ENCODE assay signal across 20 cellular contexts in genomic region chr3:120393252-120393651, GRCh38. TPM values are rescaled to one million over a fixed set of nuclear protein-coding genes. Genes with fewer than 3 reads are reported as not detected.
DNase-seq lines count a peak whose midpoint lies in the region; ATAC-seq, FAIRE-seq and TF ChIP-seq lines count a peak whose summit lies in the region.
"Had no signal": no experiment of that assay in that cellular context is flagged by ENCODE, and none has a peak within 500 bp of the region (broad histone marks: within the 10 kb centered on the region; RNA-seq: fewer than 3 reads in every experiment).

No MANE protein-coding gene starts in this region.

- peak in 1 of 2 experiments; percentile 18; a peak in 1 of 3 replicates for TF ChIP-seq POLR2A in H1 (IDR thresholded peaks at IDR 0.05; ENCODE audit: control extremely low read depth in 1 of 2, low read depth in 2 of 2, low read length in 2 of 2)

- H3K27ac ChIP-seq in GM23338 (ENCODE audit: low read depth) (no peak overlapping the region), H1 (ENCODE audit: low read depth, low read length) (no peak overlapping the region)
- H3K27ac ChIP-seq: C4-2B, SK-N-MC had no signal

- no peak overlapping the region for H2BK12ac ChIP-seq in H1 (ENCODE audit: low read depth, low read length)

- no peaks in the 10 kb centered on the region for H3K4me1 ChIP-seq in GM23338 (ENCODE audit: insufficient read depth)
- H3K4me1 ChIP-seq in H1 (replicated peaks in 1 of 4; ENCODE audit: control insufficient read depth in 3 of 4, insufficient read depth in 4 of 4, low read length in 3 of 4), result no peaks in the 10 kb centered on the region

- H3K9me3 ChIP-seq in H1 (ENCODE audit: insufficient read depth in 2 of 2, low read depth in 1 of 2, low read length in 1 of 2), result no peaks in the 10 kb centered on the region

- H2AK5ac ChIP-seq in H1 (ENCODE audit: low read depth, low read length), result no peak overlapping the region

- H3K9me3 Mint-ChIP-seq in activated naive CD8-positive, alpha-beta T cell treated with anti-CD3 and anti-CD28 coated beads, Interleukin-2, amount 50 U/mL, for 24 hours, result no peaks in the 10 kb centered on the region
- no peaks in the 10 kb centered on the region for H3K9me3 Mint-ChIP-seq in activated naive CD8-positive, alpha-beta T cell treated with anti-CD3 and anti-CD28 coated beads for 36 hours
- no peaks in the 10 kb centered on the region for H3K9me3 Mint-ChIP-seq in GM23338
- H3K9me3 Mint-ChIP-seq: IgD-negative memory B cell had no signal

- DNase-seq in activated naive CD8-positive, alpha-beta T cell treated with anti-CD3 and anti-CD28 coated beads, Interleukin-2, amount 50 U/mL, for 24 hours, result no peak
- DNase-seq in activated naive CD8-positive, alpha-beta T cell treated with anti-CD3 and anti-CD28 coated beads for 36 hours, result no peak
- no peak for DNase-seq in GM23338 (ENCODE audit: low spot score)
- DNase-seq in H1 (ENCODE audit: low read depth in 1 of 2, low spot score in 2 of 2), result no peak
- DNase-seq in left ventricle myocardium superior, result no peak
- DNase-seq in NCI-H1048 (lab: John Stamatoyannopoulos, UW), result no peak
- DNase-seq in stimulated activated naive CD4-positive, alpha-beta T cell (lab: John Stamatoyannopoulos, UW), result no peak
- DNase-seq: H7, Kasumi-1, NCI-H1105 treated with DMSO at 0.1 percent for 48 hours, NCI-H1694 treated with DMSO at 0.1 percent for 48 hours, NCI-H2171, NCI-H446, NCI-H69 had no signal

- no peak overlapping the region for H3K18ac ChIP-seq in H1 (ENCODE audit: extremely low read depth, low read length)

- H2BK120ac ChIP-seq in H1 (replicated peaks; ENCODE audit: low read depth, low read length), result no peak overlapping the region

- WGBS in H1 (ENCODE audit: extremely low coverage in 1 of 2, insufficient coverage in 1 of 2, insufficient read length in 1 of 2, insufficient replicate concordance in 2 of 2, low coverage in 1 of 2, low lambda C conversion rate in 2 of 2, missing lambda C conversion rate in 1 of 2), 2 experiments, result 65% methylated on average over 4 of the region's 4 CpGs; no CpG with 5 or more reads in 1 of the 2 experiments

- H3K27me3 ChIP-seq in GM23338 (ENCODE audit: insufficient read depth) (no peaks in the 10 kb centered on the region), H1 (replicated peaks in 1 of 4; ENCODE audit: control insufficient read depth in 3 of 4, extremely low read depth in 1 of 4, insufficient read depth in 3 of 4, low read length in 3 of 4) (no peaks in the 10 kb centered on the region)

- H4K20me1 ChIP-seq in GM23338 (replicated peaks; ENCODE audit: insufficient read depth) (no peaks in the 10 kb centered on the region), H1 (replicated peaks in 1 of 2; ENCODE audit: control insufficient read depth in 1 of 2, insufficient read depth in 2 of 2, low read length in 2 of 2) (no peaks in the 10 kb centered on the region)

- H3K36me3 ChIP-seq in GM23338 (ENCODE audit: insufficient read depth) (peaks cover 16% of the 10 kb centered on the region), H1 (ENCODE audit: control insufficient read depth in 2 of 4, insufficient read depth in 4 of 4, low read length in 3 of 4) (peaks cover 7 to 45% (median 33%) of the 10 kb centered on the region in 4 experiments; a peak in 7 of 8 replicates)

- H3K79me2 ChIP-seq in GM23338 (replicated peaks; ENCODE audit: insufficient read depth) (no peaks in the 10 kb centered on the region), H1 (ENCODE audit: control insufficient read depth in 1 of 2, insufficient read depth in 2 of 2, low read length in 2 of 2) (no peaks in the 10 kb centered on the region)

- no peak overlapping the region for H4K91ac ChIP-seq in H1 (replicated peaks; ENCODE audit: insufficient read length, low read length)

- no peak overlapping the region for H2BK5ac ChIP-seq in H1 (ENCODE audit: low read depth, low read length)

- no peak overlapping the region for H3K4me3 Mint-ChIP-seq in activated naive CD8-positive, alpha-beta T cell treated with anti-CD3 and anti-CD28 coated beads, Interleukin-2, amount 50 U/mL, for 24 hours
- H3K4me3 Mint-ChIP-seq in activated naive CD8-positive, alpha-beta T cell treated with anti-CD3 and anti-CD28 coated beads for 36 hours, result no peak overlapping the region
- no peak overlapping the region for H3K4me3 Mint-ChIP-seq in GM23338
- H3K4me3 Mint-ChIP-seq: IgD-negative memory B cell had no signal

- no peaks in the 10 kb centered on the region for H3K79me1 ChIP-seq in H1 (ENCODE audit: low read depth, low read length)

- H3K27ac Mint-ChIP-seq in activated naive CD8-positive, alpha-beta T cell treated with anti-CD3 and anti-CD28 coated beads, Interleukin-2, amount 50 U/mL, for 24 hours, result no peak overlapping the region
- no peak overlapping the region for H3K27ac Mint-ChIP-seq in activated naive CD8-positive, alpha-beta T cell treated with anti-CD3 and anti-CD28 coated beads for 36 hours
- no peak overlapping the region for H3K27ac Mint-ChIP-seq in GM23338
- H3K27ac Mint-ChIP-seq: IgD-negative memory B cell had no signal

- no peak for TF ChIP-seq EP300 in H1 (IDR thresholded peaks at IDR 0.05; ENCODE audit: borderline replicate concordance in 1 of 2, low read depth in 2 of 2, low read length in 2 of 2)

- H3K23ac ChIP-seq in H1 (ENCODE audit: insufficient read length), result no peak overlapping the region

- FAIRE-seq in H1 (lab: Jason Lieb, UNC), result no peak
- FAIRE-seq: A204.1 had no signal

- TF ChIP-seq CTCF in GM23338 (conservative IDR thresholded peaks at IDR 0.05; ENCODE audit: low read depth in 2 of 2), result no peak
- TF ChIP-seq CTCF in H1 (IDR thresholded peaks at IDR 0.05; ENCODE audit: control extremely low read depth in 1 of 3, insufficient read depth in 1 of 3, low read depth in 1 of 3, low read length in 3 of 3), result no peak

- H2BK20ac ChIP-seq in H1 (ENCODE audit: low read length), result no peak overlapping the region

- no peak for TF ChIP-seq RAD21 in H1 (IDR thresholded peaks at IDR 0.05 in 1 of 2, conservative IDR thresholded peaks at IDR 0.05 in 1 of 2; ENCODE audit: low read depth in 2 of 2, low read length in 2 of 2)

- H3K9me2 ChIP-seq in GM23338 (ENCODE audit: insufficient read depth), result no peaks in the 10 kb centered on the region

- intact Hi-C loops in left ventricle myocardium superior (cut with micrococcal nuclease), result no loop called here

- H4K5ac ChIP-seq in H1 (ENCODE audit: insufficient read length, low read depth, low read length), result no peak overlapping the region

- no peaks in the 10 kb centered on the region for H3K23me2 ChIP-seq in H1 (ENCODE audit: low read depth, low read length)

- H3K4me1 Mint-ChIP-seq in activated naive CD8-positive, alpha-beta T cell treated with anti-CD3 and anti-CD28 coated beads, Interleukin-2, amount 50 U/mL, for 24 hours, result peaks cover 4% of the 10 kb centered on the region
- H3K4me1 Mint-ChIP-seq in activated naive CD8-positive, alpha-beta T cell treated with anti-CD3 and anti-CD28 coated beads for 36 hours, result peaks cover 2% of the 10 kb centered on the region
- no peaks in the 10 kb centered on the region for H3K4me1 Mint-ChIP-seq in GM23338

- H3K4ac ChIP-seq in H1 (replicated peaks; ENCODE audit: insufficient read length, low read depth, low read length), result no peak overlapping the region

- H2BK15ac ChIP-seq in H1 (ENCODE audit: low read length), result no peak overlapping the region

- H3K4me2 ChIP-seq in GM23338 (no peak overlapping the region), H1 (ENCODE audit: insufficient read depth in 1 of 2, low read depth in 2 of 2, low read length in 2 of 2) (no peak overlapping the region)

- CTCF ChIA-PET in H1 (lab: Charles Lee; ENCODE audit: partially characterized antibody), result interaction anchor here (1.0 to 2.0 kb wide), 3 partner anchors 24 to 165 kb away, joined by 4 to 7 read pairs (median 5); no protein-coding TSS in a partner anchor

- H3K36me3 Mint-ChIP-seq in activated naive CD8-positive, alpha-beta T cell treated with anti-CD3 and anti-CD28 coated beads, Interleukin-2, amount 50 U/mL, for 24 hours (ENCODE audit: low read depth), result no peaks in the 10 kb centered on the region
- no peaks in the 10 kb centered on the region for H3K36me3 Mint-ChIP-seq in activated naive CD8-positive, alpha-beta T cell treated with anti-CD3 and anti-CD28 coated beads for 36 hours
- H3K36me3 Mint-ChIP-seq in GM23338 (ENCODE audit: low read depth), result peaks cover 29% of the 10 kb centered on the region
- H3K36me3 Mint-ChIP-seq: IgD-negative memory B cell had no signal

- POLR2A ChIA-PET in H1 (lab: Charles Lee; ENCODE audit: partially characterized antibody), result interaction anchor here (0.8 kb wide), 1 partner anchor 23 kb away, joined by 3 read pairs; no protein-coding TSS in a partner anchor

- H3K9ac ChIP-seq in H1 (replicated peaks in 1 of 4; ENCODE audit: extremely low read depth in 1 of 4, low read depth in 3 of 4, low read length in 3 of 4), result no peak overlapping the region

- no peak overlapping the region for H4K8ac ChIP-seq in H1 (ENCODE audit: extremely low read depth, insufficient read depth, low read length)

- H3K4me3 ChIP-seq in GM23338 (no peak overlapping the region), H1 (ENCODE audit: extremely low read depth in 1 of 4, insufficient read depth in 2 of 4, low read depth in 3 of 4, low read length in 4 of 4) (no peak overlapping the region)
- H3K4me3 ChIP-seq: SK-N-MC had no signal

- H3K27me3 Mint-ChIP-seq in activated naive CD8-positive, alpha-beta T cell treated with anti-CD3 and anti-CD28 coated beads, Interleukin-2, amount 50 U/mL, for 24 hours, result peaks cover 2% of the 10 kb centered on the region
- H3K27me3 Mint-ChIP-seq in activated naive CD8-positive, alpha-beta T cell treated with anti-CD3 and anti-CD28 coated beads for 36 hours, result no peaks in the 10 kb centered on the region
- no peaks in the 10 kb centered on the region for H3K27me3 Mint-ChIP-seq in GM23338 (ENCODE audit: insufficient read depth, low read depth, poor library complexity)

- no peak overlapping the region for H3K14ac ChIP-seq in H1 (ENCODE audit: insufficient read length)

- peak; percentile 76 for ATAC-seq in activated naive CD8-positive, alpha-beta T cell treated with anti-CD3 and anti-CD28 coated beads, Interleukin-2, amount 50 U/mL, for 24 hours
- peak; percentile 20; the same call in 1 of the 3 replicates for ATAC-seq in GM23338
- ATAC-seq in left ventricle myocardium superior, result peak; percentile 58
- no peak for ATAC-seq in HG02981 (IDR thresholded peaks at IDR 0.05; ENCODE audit: unreplicated experiment)

- H2AFZ ChIP-seq in GM23338, result no peak overlapping the region
- no peak overlapping the region for H2AFZ ChIP-seq in H1 (ENCODE audit: low read length)

- no peaks in the 10 kb centered on the region for H3F3A ChIP-seq in GM23338 (replicated peaks; ENCODE audit: low read depth)

- H3K56ac ChIP-seq in H1 (replicated peaks; ENCODE audit: insufficient read length, low read depth, low read length), result no peak overlapping the region

RNA-seq across cellular contexts. Expression of gene LRRC58, which starts 44.1 kb away (rescaled TPM):
- total RNA-seq in activated naive CD8-positive, alpha-beta T cell treated with anti-CD3 and anti-CD28 coated beads for 36 hours, result 10 to 100 TPM; 41.4 to 42.4 TPM
- 23.8 and 25.6 TPM in 2 replicates for total RNA-seq in GM23338 (2014; rRNA removed; shearing (Covaris generic))
- polyA plus RNA-seq in GM23338 (2016; fragmentation: Nextera tagmentation; extraction: Ambion mirVana) (5.8 and 7.0 TPM in 2 replicates), H1 (2011; rRNA removed) (2.6 and 4.3 TPM in 2 replicates)
- 15.4 TPM in 2 replicates for total RNA-seq in H1 (2021; fragmentation: NEBNext Ultra II Directional; extraction: Animal tissue kit (Norgen Biotek cat#: 25700))
- 4.9 TPM for polyA plus RNA-seq in H1 (2011; cell fraction: cytosol; rRNA removed)
- polyA plus RNA-seq in H1 (2011; cell fraction: nucleus; rRNA removed), result 2.1 TPM
- 3.5 to 8.1 TPM (median 4.3 TPM) in 4 replicates for polyA plus RNA-seq in H1 (2012, experiment 1 of 2)
- 0.47 TPM for polyA plus RNA-seq in H1 (2012, experiment 2 of 2)
- polyA plus RNA-seq in H1 (2013, experiment 1 of 2), result 12.9 TPM
- 11.7 TPM for polyA plus RNA-seq in H1 (2013, experiment 2 of 2)
- 9.0 and 16.1 TPM in 2 replicates for polyA minus RNA-seq in H1 (2011; rRNA and poly(A)+ RNA removed)
- 6.9 TPM for polyA minus RNA-seq in H1 (2011; cell fraction: cytosol; rRNA and poly(A)+ RNA removed)
- polyA minus RNA-seq in H1 (2011; cell fraction: nucleus; rRNA and poly(A)+ RNA removed), result 14.3 TPM
- 9.2 TPM for total RNA-seq in left ventricle myocardium superior

RNA-seq across cellular contexts. Expression of gene FSTL1, which starts 57.5 kb away (rescaled TPM):
- 1 to 10 TPM; 1.6 to 1.7 TPM for total RNA-seq in activated naive CD8-positive, alpha-beta T cell treated with anti-CD3 and anti-CD28 coated beads for 36 hours
- 258 and 272 TPM in 2 replicates for total RNA-seq in GM23338 (2014; rRNA removed; shearing (Covaris generic))
- polyA plus RNA-seq in GM23338 (2016; fragmentation: Nextera tagmentation; extraction: Ambion mirVana) (49.1 and 50.8 TPM in 2 replicates), H1 (2011; rRNA removed) (158 and 168 TPM in 2 replicates)
- total RNA-seq in H1 (2021; fragmentation: NEBNext Ultra II Directional; extraction: Animal tissue kit (Norgen Biotek cat#: 25700)), result 502 and 516 TPM in 2 replicates
- polyA plus RNA-seq in H1 (2011; cell fraction: cytosol; rRNA removed), result 238 TPM
- 366 TPM for polyA plus RNA-seq in H1 (2011; cell fraction: nucleus; rRNA removed)
- polyA plus RNA-seq in H1 (2012, experiment 1 of 2), result 322 to 479 TPM (median 419 TPM) in 4 replicates
- polyA plus RNA-seq in H1 (2012, experiment 2 of 2), result 22.7 TPM
- polyA plus RNA-seq in H1 (2013, experiment 1 of 2), result 296 TPM
- polyA plus RNA-seq in H1 (2013, experiment 2 of 2), result 334 TPM
- polyA minus RNA-seq in H1 (2011; rRNA and poly(A)+ RNA removed), result 543 and 781 TPM in 2 replicates
- 248 TPM for polyA minus RNA-seq in H1 (2011; cell fraction: cytosol; rRNA and poly(A)+ RNA removed)
- polyA minus RNA-seq in H1 (2011; cell fraction: nucleus; rRNA and poly(A)+ RNA removed), result 164 TPM
- 186 TPM for total RNA-seq in left ventricle myocardium superior
- total RNA-seq: HT-29 had no signal
- polyA plus RNA-seq: IgD-negative memory B cell had no signal

Comparison
In these comparisons a context has a peak if more than half of its experiments do, and no peak if none do; other contexts are left out.
1. RNA of gene FSTL1, which starts 57.5 kb away (total RNA-seq): 502 to 516 TPM in H1, 258 to 272 TPM in GM23338 and 186 TPM in left ventricle myocardium superior (single experiment); 1.6 to 1.7 TPM in activated naive CD8-positive, alpha-beta T cell treated with anti-CD3 and anti-CD28 coated beads for 36 hours; every median in the first group is over 10 times any median in the second.